In genomic region chr18:12377556-12378553, GRCh38 we compare ENCODE assay signal across 1 cellular context.
A peak's percentile ranks its signal among the peaks of the same experiment; 100 is the strongest.
TF ChIP-seq lines count a peak whose summit lies in the region.

No MANE protein-coding gene starts in this region.

TF ChIP-seq in HepG2, 621 proteins besides CTCF, POLR2A, EP300 and RAD21 (continued from another document and continues in another):
- TF ChIP-seq HNF1B (CRISPR knock-in tag; IDR thresholded peaks at IDR 0.05) (0 out of 2 replicates have a peak, but pooled peaks have one; percentile 26), SNAPC4 (CRISPR knock-in tag; IDR thresholded peaks at IDR 0.05) (no peak), SRF (IDR thresholded peaks at IDR 0.05; ENCODE audit: low read depth, low read length) (no peak), HOXA9 (CRISPR knock-in tag; IDR thresholded peaks at IDR 0.05; ENCODE audit: borderline replicate concordance) (no peak), EHMT2 (IDR thresholded peaks at IDR 0.05; ENCODE audit: borderline replicate concordance, low read depth, low read length) (no peak), ZNF776 (CRISPR knock-in tag; IDR thresholded peaks at IDR 0.05) (no peak), ZNF772 (CRISPR knock-in tag; IDR thresholded peaks at IDR 0.05) (0 out of 2 replicates have a peak, but pooled peaks have one; percentile 35), E2F2 (CRISPR knock-in tag; IDR thresholded peaks at IDR 0.05; ENCODE audit: borderline replicate concordance) (peak; percentile 36; the same call in 1 of the 2 replicates), POLR2AphosphoS2 (IDR thresholded peaks at IDR 0.05; ENCODE audit: low read depth, low read length) (no peak), KDM1A (CRISPR knock-in tag; IDR thresholded peaks at IDR 0.05) (peak; percentile 91), MBD4 (IDR thresholded peaks at IDR 0.05; ENCODE audit: borderline replicate concordance, low read length) (no peak), MAFF (IDR thresholded peaks at IDR 0.05; ENCODE audit: low read depth, low read length) (peak; percentile 36; the same call in 1 of the 2 replicates), GPBP1L1 (CRISPR knock-in tag; IDR thresholded peaks at IDR 0.05) (no peak), KLF16 (CRISPR knock-in tag; IDR thresholded peaks at IDR 0.05) (peak in 1 of 2 experiments; percentile 59; a peak in 1 of 4 replicates), IRF9 (CRISPR knock-in tag; IDR thresholded peaks at IDR 0.05; ENCODE audit: borderline replicate concordance) (no peak), FOSL2 (CRISPR knock-in tag; IDR thresholded peaks at IDR 0.05) (peak; percentile 88), JARID2 (CRISPR knock-in tag; IDR thresholded peaks at IDR 0.05; ENCODE audit: insufficient replicate concordance) (no peak), GABPB1 (CRISPR knock-in tag; IDR thresholded peaks at IDR 0.05) (peak; percentile 72), ZNF121 (CRISPR knock-in tag; IDR thresholded peaks at IDR 0.05) (no peak), SOX13 (IDR thresholded peaks at IDR 0.05) (no peak), SOX13 (CRISPR knock-in tag; conservative IDR thresholded peaks at IDR 0.05 in 1 of 2, IDR thresholded peaks at IDR 0.05 in 1 of 2) (0 out of 4 replicates have a peak, but pooled peaks of 1 of the 2 experiments have one; percentile 37), ESRRA (CRISPR knock-in tag; IDR thresholded peaks at IDR 0.05; ENCODE audit: low read depth) (no peak; the same call in 1 of the 2 replicates), DNMT1 (CRISPR knock-in tag; IDR thresholded peaks at IDR 0.05) (no peak), KMT2B (CRISPR knock-in tag; IDR thresholded peaks at IDR 0.05) (no peak), ZNF710 (CRISPR knock-in tag; IDR thresholded peaks at IDR 0.05; ENCODE audit: borderline replicate concordance) (no peak), ZNF446 (CRISPR knock-in tag; IDR thresholded peaks at IDR 0.05) (no peak), HMG20B (CRISPR knock-in tag; conservative IDR thresholded peaks at IDR 0.05) (peak; percentile 60; the same call in 1 of the 2 replicates), MAF1 (CRISPR knock-in tag; IDR thresholded peaks at IDR 0.05; ENCODE audit: borderline replicate concordance) (0 out of 2 replicates have a peak, but pooled peaks have one; percentile 25), POLR2G (IDR thresholded peaks at IDR 0.05; ENCODE audit: low read depth, low read length) (peak; percentile 63), NFIC (IDR thresholded peaks at IDR 0.05; ENCODE audit: low read length) (no peak), ARNT (IDR thresholded peaks at IDR 0.05) (no peak), ZNF816 (CRISPR knock-in tag; IDR thresholded peaks at IDR 0.05; ENCODE audit: borderline replicate concordance) (no peak), ZSCAN21 (CRISPR knock-in tag; IDR thresholded peaks at IDR 0.05; ENCODE audit: borderline replicate concordance) (0 out of 2 replicates have a peak, but pooled peaks have one; percentile 10), ZNF747 (CRISPR knock-in tag; IDR thresholded peaks at IDR 0.05; ENCODE audit: borderline replicate concordance) (no peak; the same call in 1 of the 2 replicates), LBX2 (CRISPR knock-in tag; IDR thresholded peaks at IDR 0.05; ENCODE audit: borderline replicate concordance) (no peak), PLRG1 (conservative IDR thresholded peaks at IDR 0.05) (no peak), IRF2 (CRISPR knock-in tag; IDR thresholded peaks at IDR 0.05) (peak; percentile 32; the same call in 1 of the 2 replicates), ZNF264 (CRISPR knock-in tag; IDR thresholded peaks at IDR 0.05) (peak; percentile 59; the same call in 1 of the 2 replicates), HNF4A (CRISPR knock-in tag; IDR thresholded peaks at IDR 0.05) (peak; percentile 37), IKZF4 (CRISPR knock-in tag; IDR thresholded peaks at IDR 0.05; ENCODE audit: borderline replicate concordance, low read depth, not compliant biosample characterization) (no peak), ZNF281 (CRISPR knock-in tag; IDR thresholded peaks at IDR 0.05; ENCODE audit: borderline replicate concordance) (no peak), ZNF143 (CRISPR knock-in tag; IDR thresholded peaks at IDR 0.05) (peak; percentile 26; the same call in 1 of the 2 replicates), FOXA1 (IDR thresholded peaks at IDR 0.05) (no peak), FOXA1 (CRISPR knock-in tag; IDR thresholded peaks at IDR 0.05) (no peak), ZNF720 (CRISPR knock-in tag; IDR thresholded peaks at IDR 0.05) (no peak), NR2F2 (IDR thresholded peaks at IDR 0.05; ENCODE audit: borderline replicate concordance, low read depth) (no peak)
